In genomic region chr4:47561331-47561730, GRCh38 we compare ENCODE assay signal across 23 cellular contexts.
DNase-seq lines count a peak whose midpoint lies in the region; ATAC-seq, FAIRE-seq and TF ChIP-seq lines count a peak whose summit lies in the region.
"Had no signal": no experiment of that assay in that cellular context is flagged by ENCODE, and none has a peak within 500 bp of the region (broad histone marks: within the 10 kb centered on the region; RNA-seq: fewer than 3 reads in every experiment).

No MANE protein-coding gene starts in this region.

- no peaks in the 10 kb centered on the region for H3K27me3 ChIP-seq in keratinocyte (ENCODE audit: control insufficient read depth, extremely low read depth, insufficient read depth, low read length)
- H3K27me3 ChIP-seq in right lobe of liver, result no peaks in the 10 kb centered on the region
- H3K27me3 ChIP-seq in colonic mucosa, result no peaks in the 10 kb centered on the region
- no peaks in the 10 kb centered on the region for H3K27me3 ChIP-seq in esophagus squamous epithelium
- H3K27me3 ChIP-seq: BE2C had no signal

- no peaks in the 10 kb centered on the region for H3K79me2 ChIP-seq in keratinocyte (ENCODE audit: control insufficient read depth, insufficient read depth, low read length)

- H3K36me3 ChIP-seq in keratinocyte (ENCODE audit: control insufficient read depth in 2 of 2, extremely low read depth in 1 of 2, insufficient read depth in 2 of 2, low read length in 2 of 2) (peaks cover 8 to 23% of the 10 kb centered on the region in 2 experiments), right lobe of liver (peaks cover 0 to 4% (median 0%) of the 10 kb centered on the region in 4 donors), colonic mucosa (no peaks in the 10 kb centered on the region), esophagus squamous epithelium (peaks cover 4 to 80% (median 6%) of the 10 kb centered on the region in 3 donors)
- H3K36me3 ChIP-seq: BE2C had no signal

- H3K9me3 ChIP-seq in keratinocyte (ENCODE audit: control insufficient read depth, low read depth, low read length) (no peaks in the 10 kb centered on the region), right lobe of liver (no peaks in the 10 kb centered on the region), colonic mucosa (no peaks in the 10 kb centered on the region), esophagus squamous epithelium (no peaks in the 10 kb centered on the region)
- H3K9me3 ChIP-seq: A549, BE2C, SK-N-SH had no signal

- H3K4me1 ChIP-seq in keratinocyte (ENCODE audit: control insufficient read depth, extremely low read depth, insufficient read depth, low read length) (peaks cover 5% of the 10 kb centered on the region), right lobe of liver (peaks cover 0 to 12% (median 5%) of the 10 kb centered on the region in 4 donors), colonic mucosa (no peaks in the 10 kb centered on the region), esophagus squamous epithelium (peaks cover 0 to 9% (median 0%) of the 10 kb centered on the region in 3 donors)

- DNase-seq in HuH-7 (ENCODE audit: low spot score) (peak; percentile 37), keratinocyte (ENCODE audit: low read depth, low spot score) (no peak), right lobe of liver (no peak), colonic mucosa (no peak), esophagus squamous epithelium (lab: John Stamatoyannopoulos, UW) (no peak), Right ventricle myocardium inferior (ENCODE audit: missing footprints) (no peak)
- no peak for DNase-seq in stimulated activated CD4-positive, alpha-beta T cell treated with anti-CD3 and anti-CD28 coated beads, Interleukin-12 subunit alpha, Interleukin-12 subunit beta, amount 100 ng/mL, for 4 hours
- DNase-seq: BE2C, COR-L47, GM23248, H9, HFFc6, KG1, NCI-H1092 treated with DMSO at 0.1 percent for 48 hours, NCI-H146, NCI-H2029, NCI-H2227 treated with DMSO at 0.1 percent for 48 hours, NCI-H510A, SIG-M5, SK-N-SH had no signal

- dilution Hi-C loops in keratinocyte (cut with MboI; ENCODE audit: extremely low pct_ligation_motif_present, low sequenced_read_pairs), result no loop called here

- H3K4me3 ChIP-seq in keratinocyte (ENCODE audit: control insufficient read depth in 2 of 3, extremely low read depth in 1 of 3, insufficient read depth in 2 of 3, low read depth in 1 of 3, low read length in 3 of 3) (no peak overlapping the region), right lobe of liver (no peak overlapping the region), colonic mucosa (no peak overlapping the region), esophagus squamous epithelium (no peak overlapping the region)
- H3K4me3 ChIP-seq: A549, GM23248 had no signal

- H2AFZ ChIP-seq in keratinocyte (ENCODE audit: control insufficient read depth, low read length), result no peak overlapping the region
- H2AFZ ChIP-seq: GM23248 had no signal

- H3K9ac ChIP-seq in keratinocyte (ENCODE audit: control insufficient read depth, extremely low read depth, insufficient read depth, low read length) (no peak overlapping the region), colonic mucosa (ENCODE audit: low read depth in 2 of 2, low read length in 2 of 2) (no peak overlapping the region)
- H3K9ac ChIP-seq: GM23248, SK-N-SH had no signal

- no peaks in the 10 kb centered on the region for H4K20me1 ChIP-seq in keratinocyte (ENCODE audit: control insufficient read depth, extremely low read depth, insufficient read depth, low read length)

- TF ChIP-seq CTCF in keratinocyte (optimal IDR thresholded peaks at IDR 0.05 in 1 of 3, IDR thresholded peaks at IDR 0.05 in 1 of 3, conservative IDR thresholded peaks at IDR 0.05 in 1 of 3; ENCODE audit: extremely low read depth in 1 of 3, insufficient read depth in 2 of 3, low read length in 3 of 3), result no peak
- no peak for TF ChIP-seq CTCF in right lobe of liver (IDR thresholded peaks at IDR 0.05)
- TF ChIP-seq CTCF in colonic mucosa (IDR thresholded peaks at IDR 0.05), result no peak
- TF ChIP-seq CTCF in esophagus squamous epithelium (IDR thresholded peaks at IDR 0.05), result no peak

- ATAC-seq in right lobe of liver, result peak; percentile 70 to 97 (median 91)
- no peak for ATAC-seq in Right ventricle myocardium inferior
- ATAC-seq: A549 had no signal

- FAIRE-seq in keratinocyte (lab: Jason Lieb, UNC), result peak; percentile 9
- FAIRE-seq: A549, GM12891 had no signal

- no peaks in the 10 kb centered on the region for H3K9me1 ChIP-seq in keratinocyte (ENCODE audit: control insufficient read depth, extremely low read depth, insufficient read depth, low read length)

- H3K4me2 ChIP-seq in keratinocyte (ENCODE audit: control insufficient read depth, extremely low read depth, insufficient read depth, low read depth, low read length), result no peak overlapping the region
- H3K4me2 ChIP-seq: A549, SK-N-SH had no signal

- H3K27ac ChIP-seq in keratinocyte (ENCODE audit: control insufficient read depth, insufficient read depth, low read length) (no peak overlapping the region), right lobe of liver (peak overlapping the region in 1 of 3 donors; percentile 13), colonic mucosa (no peak overlapping the region), esophagus squamous epithelium (no peak overlapping the region)
- H3K27ac ChIP-seq: A549, GM23248, RWPE1 had no signal

- intact Hi-C loops in right lobe of liver (cut with DNase I), result no loop called here
- intact Hi-C loops in colonic mucosa (cut with DNase I), result loop anchor here (10.0 kb wide), 1 partner anchor 97 kb away; the partner anchor contains the start of gene COMMD8
- intact Hi-C loops in esophagus squamous epithelium (cut with DNase I), result loop anchor here (10.0 kb wide), 1 partner anchor 57 kb away; no protein-coding TSS in a partner anchor
- intact Hi-C loops in Right ventricle myocardium inferior (cut with DNase I), result no loop called here

- 8% methylated on average over 1 of the region's 1 CpG for WGBS in right lobe of liver (ENCODE audit: insufficient coverage, low coverage, low lambda C conversion rate, missing lambda C conversion rate)
- WGBS in esophagus squamous epithelium, 2 donors, result 26 to 100% methylated on average over 1 of the region's 1 CpG

- TF ChIP-seq POLR2A in right lobe of liver (IDR thresholded peaks at IDR 0.05), result no peak
- no peak for TF ChIP-seq POLR2A in esophagus squamous epithelium (IDR thresholded peaks at IDR 0.05)

Comparison
In these comparisons a context has a peak if more than half of its experiments do, and no peak if none do; other contexts are left out.
1. intact Hi-C loops: an anchor here in colonic mucosa (10.0 kb wide) and esophagus squamous epithelium (10.0 kb wide); none called in right lobe of liver and Right ventricle myocardium inferior.